Comparison of ENCODE assay signal across 1 cellular context in the genomic region with DNA sequence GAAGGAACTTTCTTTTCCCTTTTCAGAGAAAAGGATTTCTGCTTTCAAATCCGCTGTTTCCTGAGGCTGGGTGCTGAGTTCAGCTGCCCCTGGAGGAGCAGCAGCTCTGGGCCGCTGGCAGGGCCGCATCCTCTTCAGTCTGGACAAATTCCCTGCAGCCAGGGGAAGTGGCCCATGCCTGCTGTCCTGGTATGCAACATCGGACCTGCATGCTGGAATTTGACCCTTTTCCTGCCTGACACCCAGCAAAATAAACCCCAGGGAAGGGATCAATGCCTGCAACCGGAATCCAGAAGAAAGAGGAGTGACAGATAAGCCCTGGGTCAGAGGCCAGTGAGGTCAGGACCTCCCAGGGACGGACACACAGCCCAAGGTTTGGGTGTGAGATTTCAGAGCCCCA.
A peak's percentile ranks its signal among the peaks of the same experiment; 100 is the strongest.
TF ChIP-seq lines count a peak whose summit lies in the region.

No MANE protein-coding gene starts in this region.

TF ChIP-seq in HepG2, 621 proteins besides CTCF, POLR2A, EP300 and RAD21 (continued from another document):
- no peak for TF ChIP-seq FOXA1 (IDR thresholded peaks at IDR 0.05)
- peak; percentile 56; the same call in 1 of the 2 replicates for TF ChIP-seq FOXA1 (CRISPR knock-in tag; IDR thresholded peaks at IDR 0.05)
- TF ChIP-seq ZNF563 (CRISPR knock-in tag; IDR thresholded peaks at IDR 0.05), result no peak
- no peak for TF ChIP-seq DNMT3B (CRISPR knock-in tag; conservative IDR thresholded peaks at IDR 0.05)
- peak; percentile 57; the same call in 1 of the 2 replicates for TF ChIP-seq GABPB1 (CRISPR knock-in tag; IDR thresholded peaks at IDR 0.05)
- TF ChIP-seq ZNF547 (CRISPR knock-in tag; IDR thresholded peaks at IDR 0.05), result no peak
- TF ChIP-seq, protein P1, sequence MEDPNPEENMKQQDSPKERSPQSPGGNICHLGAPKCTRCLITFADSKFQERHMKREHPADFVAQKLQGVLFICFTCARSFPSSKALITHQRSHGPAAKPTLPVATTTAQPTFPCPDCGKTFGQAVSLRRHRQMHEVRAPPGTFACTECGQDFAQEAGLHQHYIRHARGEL (CRISPR knock-in tag; IDR thresholded peaks at IDR 0.05), result no peak
- TF ChIP-seq ATF1 (CRISPR knock-in tag; IDR thresholded peaks at IDR 0.05), result no peak
- TF ChIP-seq RXRA (CRISPR knock-in tag; IDR thresholded peaks at IDR 0.05), result peak; percentile 95
- TF ChIP-seq, protein P2, sequence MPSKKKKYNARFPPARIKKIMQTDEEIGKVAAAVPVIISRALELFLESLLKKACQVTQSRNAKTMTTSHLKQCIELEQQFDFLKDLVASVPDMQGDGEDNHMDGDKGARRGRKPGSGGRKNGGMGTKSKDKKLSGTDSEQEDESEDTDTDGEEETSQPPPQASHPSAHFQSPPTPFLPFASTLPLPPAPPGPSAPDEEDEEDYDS (CRISPR knock-in tag; IDR thresholded peaks at IDR 0.05), result 0 out of 2 replicates have a peak, but pooled peaks have one; percentile 25
- TF ChIP-seq ELF1 (CRISPR knock-in tag; IDR thresholded peaks at IDR 0.05), result peak; percentile 54
- TF ChIP-seq SAP130 (CRISPR knock-in tag; IDR thresholded peaks at IDR 0.05; ENCODE audit: low read depth), result peak; percentile 80
- TF ChIP-seq NR2C2 (CRISPR knock-in tag; IDR thresholded peaks at IDR 0.05; ENCODE audit: borderline replicate concordance), result peak; percentile 92
TF ChIP-seq in HepG2: peak in this region for 250.
